ENCODE assay signal across 35 cellular contexts in genomic region chr6:115272311-115272710, GRCh38.
"Had no signal": no experiment of that assay in that cellular context is flagged by ENCODE, and none has a peak within 500 bp of the region (broad histone marks: within the 10 kb centered on the region; RNA-seq: fewer than 3 reads in every experiment).

No MANE protein-coding gene starts in this region.

- H3K4me1 ChIP-seq: ascending aorta had no signal

- H3K27ac Mint-ChIP-seq: activated CD4-positive, alpha-beta memory T cell treated with anti-CD3 and anti-CD28 coated beads, Interleukin-2, amount 10 ng/mL, durations not matched to agents 7 days and 5 days; activated CD4-positive, alpha-beta T cell treated with anti-CD3 and anti-CD28 coated beads for 36 hours; activated CD4-positive, alpha-beta T cell treated with anti-CD3 and anti-CD28 coated beads, Interleukin-2, amount 10 ng/mL, durations not matched to agents 7 days and 5 days; activated CD8-positive, alpha-beta memory T cell treated with anti-CD3 and anti-CD28 coated beads, Interleukin-2, amount 10 ng/mL, durations not matched to agents 7 days and 5 days; activated CD8-positive, alpha-beta T cell treated with anti-CD3 and anti-CD28 coated beads, Interleukin-2, amount 10 ng/mL, durations not matched to agents 7 days and 5 days; activated naive CD4-positive, alpha-beta T cell treated with anti-CD3 and anti-CD28 coated beads, Interleukin-2, amount 10 ng/mL, durations not matched to agents 7 days and 5 days; activated naive CD4-positive, alpha-beta T cell treated with anti-CD3 and anti-CD28 coated beads, Interleukin-2, amount 50 U/mL, for 24 hours; activated naive CD8-positive, alpha-beta T cell; activated naive CD8-positive, alpha-beta T cell treated with anti-CD3 and anti-CD28 coated beads, Interleukin-2, amount 10 ng/mL, durations not matched to agents 7 days and 5 days; activated naive CD8-positive, alpha-beta T cell treated with anti-CD3 and anti-CD28 coated beads, Interleukin-2, amount 50 U/mL, for 24 hours; activated T-cell treated with anti-CD3 and anti-CD28 coated beads, Interleukin-2, amount 50 U/mL, for 24 hours; activated T-helper 2 cell treated with anti-CD3 and anti-CD28 coated beads, Interferon-gamma antibody, Interleukin-2, Interleukin-4, amounts not matched to agents 10 μg/mL and 5 μg/mL and 100 μg/mL, durations not matched to agents 14 hours and 24 hours and 36 hours; brain; T-helper 1 cell treated with Interleukin-12 subunit alpha and Interleukin-12 subunit beta and Interleukin-4 antibody, amounts not matched to agents 30 μg/mL and 1 μg/mL, for 36 hours; T-helper 2 cell treated with Interferon-gamma antibody and Interleukin-4, amounts not matched to agents 5 μg/mL and 100 μg/mL, for 36 hours had no signal

- H3K36me3 ChIP-seq: ascending aorta, cardiac muscle cell had no signal

- H3K4me3 ChIP-seq: ascending aorta, cardiac muscle cell had no signal

- H3K27ac ChIP-seq: ascending aorta, cardiac muscle cell had no signal

- H3K27me3 Mint-ChIP-seq: activated CD4-positive, alpha-beta memory T cell treated with anti-CD3 and anti-CD28 coated beads, Interleukin-2, amount 10 ng/mL, durations not matched to agents 7 days and 5 days; activated CD4-positive, alpha-beta T cell treated with anti-CD3 and anti-CD28 coated beads for 36 hours; activated CD4-positive, alpha-beta T cell treated with anti-CD3 and anti-CD28 coated beads, Interleukin-2, amount 10 ng/mL, durations not matched to agents 7 days and 5 days; activated CD8-positive, alpha-beta memory T cell treated with anti-CD3 and anti-CD28 coated beads, Interleukin-2, amount 10 ng/mL, durations not matched to agents 7 days and 5 days; activated naive CD4-positive, alpha-beta T cell treated with anti-CD3 and anti-CD28 coated beads, Interleukin-2, amount 10 ng/mL, durations not matched to agents 7 days and 5 days; activated naive CD4-positive, alpha-beta T cell treated with anti-CD3 and anti-CD28 coated beads, Interleukin-2, amount 50 U/mL, for 24 hours; activated naive CD8-positive, alpha-beta T cell; activated naive CD8-positive, alpha-beta T cell treated with anti-CD3 and anti-CD28 coated beads, Interleukin-2, amount 10 ng/mL, durations not matched to agents 7 days and 5 days; activated naive CD8-positive, alpha-beta T cell treated with anti-CD3 and anti-CD28 coated beads, Interleukin-2, amount 50 U/mL, for 24 hours; activated T-cell treated with anti-CD3 and anti-CD28 coated beads, Interleukin-2, amount 50 U/mL, for 24 hours had no signal

- H3K9me3 Mint-ChIP-seq: activated naive CD8-positive, alpha-beta T cell treated with anti-CD3 and anti-CD28 coated beads, Interleukin-2, amount 10 ng/mL, durations not matched to agents 7 days and 5 days; T-helper 1 cell treated with Interleukin-12 subunit alpha and Interleukin-12 subunit beta and Interleukin-4 antibody, amounts not matched to agents 30 μg/mL and 1 μg/mL, for 36 hours had no signal

- H3K36me3 Mint-ChIP-seq: activated CD8-positive, alpha-beta memory T cell treated with anti-CD3 and anti-CD28 coated beads, Interleukin-2, amount 10 ng/mL, durations not matched to agents 7 days and 5 days; activated naive CD4-positive, alpha-beta T cell treated with anti-CD3 and anti-CD28 coated beads, Interleukin-2, amount 10 ng/mL, durations not matched to agents 7 days and 5 days; activated naive CD4-positive, alpha-beta T cell treated with anti-CD3 and anti-CD28 coated beads, Interleukin-2, amount 50 U/mL, for 24 hours; activated naive CD8-positive, alpha-beta T cell; activated naive CD8-positive, alpha-beta T cell treated with anti-CD3 and anti-CD28 coated beads, Interleukin-2, amount 10 ng/mL, durations not matched to agents 7 days and 5 days; brain had no signal

- H3K9me3 ChIP-seq: ascending aorta had no signal

- DNase-seq: activated CD4-positive, alpha-beta memory T cell treated with anti-CD3 and anti-CD28 coated beads, Interleukin-2, amount 10 ng/mL, durations not matched to agents 7 days and 5 days; activated CD4-positive, alpha-beta T cell treated with anti-CD3 and anti-CD28 coated beads for 1 hour; activated CD4-positive, alpha-beta T cell treated with anti-CD3 and anti-CD28 coated beads for 36 hours; activated CD4-positive, alpha-beta T cell treated with anti-CD3 and anti-CD28 coated beads for 48 hours; activated CD4-positive, alpha-beta T cell treated with anti-CD3 and anti-CD28 coated beads, Interleukin-2, amount 10 ng/mL, durations not matched to agents 7 days and 5 days; activated CD4-positive, alpha-beta T cell treated with anti-CD3 and anti-CD28 coated beads, Interleukin-2, amount 50 U/mL, for 48 hours; activated CD4-positive, CD25-positive, alpha-beta regulatory T cell; activated CD8-positive, alpha-beta memory T cell treated with anti-CD3 and anti-CD28 coated beads for 24 hours; activated CD8-positive, alpha-beta memory T cell treated with anti-CD3 and anti-CD28 coated beads, Interleukin-2, amount 10 ng/mL, durations not matched to agents 7 days and 5 days; activated CD8-positive, alpha-beta memory T cell treated with anti-CD3 and anti-CD28 coated beads, Interleukin-2, amount 50 U/mL, for 48 hours; activated CD8-positive, alpha-beta T cell treated with anti-CD3 and anti-CD28 coated beads, Interleukin-2, amount 10 ng/mL, durations not matched to agents 7 days and 5 days; activated effector memory CD4-positive, alpha-beta T cell treated with Interleukin-2 at 50 U/mL for 16 hours; activated gamma-delta T cell; activated naive CD4-positive, alpha-beta T cell treated with anti-CD3 and anti-CD28 coated beads, Interleukin-2, amount 10 ng/mL, durations not matched to agents 7 days and 5 days; activated naive CD4-positive, alpha-beta T cell treated with Interleukin-2 at 50 U/mL for 16 hours; activated naive CD8-positive, alpha-beta T cell treated with anti-CD3 and anti-CD28 coated beads, Interleukin-2, amount 10 ng/mL, durations not matched to agents 7 days and 5 days; activated naive CD8-positive, alpha-beta T cell treated with anti-CD3 and anti-CD28 coated beads, Interleukin-2, amount 50 U/mL, for 24 hours; activated T-cell treated with anti-CD3 and anti-CD28 coated beads, Interleukin-2, amount 50 U/mL, for 24 hours; activated T-cell treated with anti-CD3 and anti-CD28 coated beads, Interleukin-2, amount 50 U/mL, for 48 hours; amygdala; anterior cingulate cortex; central memory CD4-positive, alpha-beta T cell; T-helper 1 cell; T-helper 2 cell; T-helper 9 cell had no signal

- H3K4me3 Mint-ChIP-seq: activated CD4-positive, alpha-beta memory T cell treated with anti-CD3 and anti-CD28 coated beads, Interleukin-2, amount 10 ng/mL, durations not matched to agents 7 days and 5 days; activated CD4-positive, alpha-beta T cell treated with anti-CD3 and anti-CD28 coated beads for 36 hours; activated CD4-positive, alpha-beta T cell treated with anti-CD3 and anti-CD28 coated beads, Interleukin-2, amount 10 ng/mL, durations not matched to agents 7 days and 5 days; activated CD8-positive, alpha-beta memory T cell treated with anti-CD3 and anti-CD28 coated beads, Interleukin-2, amount 10 ng/mL, durations not matched to agents 7 days and 5 days; activated CD8-positive, alpha-beta T cell treated with anti-CD3 and anti-CD28 coated beads, Interleukin-2, amount 10 ng/mL, durations not matched to agents 7 days and 5 days; activated naive CD4-positive, alpha-beta T cell treated with anti-CD3 and anti-CD28 coated beads, Interleukin-2, amount 10 ng/mL, durations not matched to agents 7 days and 5 days; activated naive CD4-positive, alpha-beta T cell treated with anti-CD3 and anti-CD28 coated beads, Interleukin-2, amount 50 U/mL, for 24 hours; activated naive CD8-positive, alpha-beta T cell; activated naive CD8-positive, alpha-beta T cell treated with anti-CD3 and anti-CD28 coated beads, Interleukin-2, amount 10 ng/mL, durations not matched to agents 7 days and 5 days; activated naive CD8-positive, alpha-beta T cell treated with anti-CD3 and anti-CD28 coated beads, Interleukin-2, amount 50 U/mL, for 24 hours; activated T-cell treated with anti-CD3 and anti-CD28 coated beads, Interleukin-2, amount 50 U/mL, for 24 hours; brain; T-helper 1 cell treated with Interleukin-12 subunit alpha and Interleukin-12 subunit beta and Interleukin-4 antibody, amounts not matched to agents 30 μg/mL and 1 μg/mL, for 36 hours; T-helper 2 cell treated with Interferon-gamma antibody and Interleukin-4, amounts not matched to agents 5 μg/mL and 100 μg/mL, for 36 hours had no signal

- FAIRE-seq: bronchial epithelial cell, TTC549 had no signal

- H3K27me3 ChIP-seq: ascending aorta, cardiac muscle cell had no signal

- H3K4me1 Mint-ChIP-seq: activated CD4-positive, alpha-beta memory T cell treated with anti-CD3 and anti-CD28 coated beads, Interleukin-2, amount 10 ng/mL, durations not matched to agents 7 days and 5 days; activated CD4-positive, alpha-beta T cell treated with anti-CD3 and anti-CD28 coated beads for 36 hours; activated CD4-positive, alpha-beta T cell treated with anti-CD3 and anti-CD28 coated beads, Interleukin-2, amount 10 ng/mL, durations not matched to agents 7 days and 5 days; activated CD8-positive, alpha-beta memory T cell treated with anti-CD3 and anti-CD28 coated beads, Interleukin-2, amount 10 ng/mL, durations not matched to agents 7 days and 5 days; activated naive CD4-positive, alpha-beta T cell treated with anti-CD3 and anti-CD28 coated beads, Interleukin-2, amount 10 ng/mL, durations not matched to agents 7 days and 5 days; activated naive CD4-positive, alpha-beta T cell treated with anti-CD3 and anti-CD28 coated beads, Interleukin-2, amount 50 U/mL, for 24 hours; activated naive CD8-positive, alpha-beta T cell treated with anti-CD3 and anti-CD28 coated beads, Interleukin-2, amount 10 ng/mL, durations not matched to agents 7 days and 5 days; activated naive CD8-positive, alpha-beta T cell treated with anti-CD3 and anti-CD28 coated beads, Interleukin-2, amount 50 U/mL, for 24 hours had no signal
